1 cellular context compared by ENCODE assay signal in genomic region chr11:58578136-58578634, GRCh38.
A peak's percentile ranks its signal among the peaks of the same experiment; 100 is the strongest.
TF ChIP-seq lines count a peak whose summit lies in the region.

No MANE protein-coding gene starts in this region.

TF ChIP-seq in SK-N-SH, 30 proteins besides CTCF, POLR2A, EP300 and RAD21 (continued from another document):
- TF ChIP-seq REST (IDR thresholded peaks at IDR 0.05; ENCODE audit: low read depth, low read length) (no peak), USF2 (IDR thresholded peaks at IDR 0.05; ENCODE audit: borderline replicate concordance, low read depth, low read length) (no peak), MAX (IDR thresholded peaks at IDR 0.05; ENCODE audit: low read depth) (peak; percentile 57; the same call in 1 of the 2 replicates), NRF1 (IDR thresholded peaks at IDR 0.05; ENCODE audit: low read depth, low read length) (peak; percentile 94), RXRA (IDR thresholded peaks at IDR 0.05; ENCODE audit: borderline replicate concordance, low read depth) (no peak), RCOR1 (IDR thresholded peaks at IDR 0.05; ENCODE audit: low read length) (no peak), USF1 (IDR thresholded peaks at IDR 0.05; ENCODE audit: borderline replicate concordance, low read depth) (no peak; the same call in 1 of the 2 replicates), EZH2phosphoT487 (IDR thresholded peaks at IDR 0.05; ENCODE audit: borderline replicate concordance, low read depth) (no peak), PBX3 (IDR thresholded peaks at IDR 0.05) (0 out of 2 replicates have a peak, but pooled peaks have one; percentile 3), SMC3 (IDR thresholded peaks at IDR 0.05; ENCODE audit: low read depth, low read length) (no peak)
